24 cellular contexts compared by ENCODE assay signal in genomic region chr9:87681271-87682061, GRCh38.
"Had no signal": no experiment of that assay in that cellular context is flagged by ENCODE, and none has a peak within 500 bp of the region (broad histone marks: within the 10 kb centered on the region; RNA-seq: fewer than 3 reads in every experiment).

No MANE protein-coding gene starts in this region.

- H3K9me3 ChIP-seq: colonic mucosa, left ventricle myocardium inferior, mucosa of descending colon, pancreas, stomach, transverse colon, vagina had no signal

- H3K36me3 Mint-ChIP-seq: activated naive CD8-positive, alpha-beta T cell treated with anti-CD3 and anti-CD28 coated beads for 36 hours; immature natural killer cell; memory B cell; stimulated activated effector memory CD8-positive, alpha-beta T cell treated with anti-CD3 and anti-CD28 coated beads, Interleukin-12 subunit alpha, Interleukin-12 subunit beta, amount 100 ng/mL, for 72 hours; T-cell had no signal

- H3K27ac ChIP-seq: colonic mucosa, foreskin keratinocyte, left ventricle myocardium inferior, stomach, transverse colon, vagina had no signal

- H3K4me1 ChIP-seq: colonic mucosa, foreskin keratinocyte, vagina had no signal

- H3K27me3 ChIP-seq: colonic mucosa, foreskin keratinocyte, pancreas, stomach, transverse colon, vagina had no signal

- H3K9me3 Mint-ChIP-seq: activated naive CD8-positive, alpha-beta T cell treated with anti-CD3 and anti-CD28 coated beads for 36 hours; immature natural killer cell; memory B cell; nephron progenitor cell; stimulated activated effector memory CD8-positive, alpha-beta T cell treated with anti-CD3 and anti-CD28 coated beads, Interleukin-12 subunit alpha, Interleukin-12 subunit beta, amount 100 ng/mL, for 72 hours; T-cell; WTC11 had no signal

- ATAC-seq: foreskin keratinocyte; mucosa of descending colon; sciatic nerve; stimulated activated effector memory CD8-positive, alpha-beta T cell treated with anti-CD3 and anti-CD28 coated beads, Interleukin-12 subunit alpha, Interleukin-12 subunit beta, amount 100 ng/mL, for 72 hours; T-cell; WTC11 had no signal

- H3K4me3 Mint-ChIP-seq: activated naive CD8-positive, alpha-beta T cell treated with anti-CD3 and anti-CD28 coated beads for 36 hours; immature natural killer cell; memory B cell; nephron progenitor cell; stimulated activated effector memory CD8-positive, alpha-beta T cell treated with anti-CD3 and anti-CD28 coated beads, Interleukin-12 subunit alpha, Interleukin-12 subunit beta, amount 100 ng/mL, for 72 hours; T-cell; WTC11 had no signal

- DNase-seq: activated naive CD4-positive, alpha-beta T cell treated with Interleukin-2 at 50 U/mL for 16 hours; activated naive CD8-positive, alpha-beta T cell treated with anti-CD3 and anti-CD28 coated beads for 36 hours; activated T-cell treated with anti-CD3 and anti-CD28 coated beads, Interleukin-2, amount 50 U/mL, for 48 hours; colonic mucosa; erythroblast; foreskin keratinocyte; immature natural killer cell; kidney glomerular epithelial cell; left ventricle myocardium inferior; mucosa of descending colon; nephron progenitor cell; pancreas; small intestine; stimulated activated CD4-positive, alpha-beta T cell treated with anti-CD3 and anti-CD28 coated beads, Interleukin-2, amount 100 ng/mL, for 24 hours; stomach; T-cell; T-helper 9 cell; transverse colon had no signal

- H3K36me3 ChIP-seq: colonic mucosa, left ventricle myocardium inferior, transverse colon, vagina had no signal

- H3K27me3 Mint-ChIP-seq: activated naive CD8-positive, alpha-beta T cell treated with anti-CD3 and anti-CD28 coated beads for 36 hours; memory B cell; T-cell had no signal

- H3K4me3 ChIP-seq: colonic mucosa, left ventricle myocardium inferior, mucosa of descending colon, pancreas, stomach, transverse colon, vagina had no signal

- H3K27ac Mint-ChIP-seq: activated naive CD8-positive, alpha-beta T cell treated with anti-CD3 and anti-CD28 coated beads for 36 hours; immature natural killer cell; memory B cell; stimulated activated effector memory CD8-positive, alpha-beta T cell treated with anti-CD3 and anti-CD28 coated beads, Interleukin-12 subunit alpha, Interleukin-12 subunit beta, amount 100 ng/mL, for 72 hours; T-cell; WTC11 had no signal

- FAIRE-seq: bronchial epithelial cell, pancreas, small intestine had no signal
